In the genomic region with DNA sequence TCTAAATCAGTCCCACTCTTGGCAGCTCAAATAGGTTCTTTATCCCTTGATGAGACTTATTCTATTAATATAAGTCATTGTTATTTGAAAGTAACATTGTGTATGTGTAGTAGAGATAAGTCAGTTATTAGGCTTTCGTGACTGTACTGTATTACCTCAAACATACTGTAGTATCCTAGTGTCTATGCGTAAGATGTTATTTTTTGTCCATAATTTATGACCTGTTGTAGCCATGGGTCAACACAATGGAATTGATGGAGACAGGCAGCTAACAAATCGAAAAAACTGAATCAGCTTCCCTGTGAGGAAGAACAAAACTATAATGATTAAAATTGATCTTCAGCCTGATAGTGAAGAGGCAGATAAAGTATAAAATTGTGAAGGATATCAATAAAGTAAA, we compare ENCODE assay signal across 16 cellular contexts. TPM values are rescaled to one million over a fixed set of nuclear protein-coding genes. Genes with fewer than 3 reads are reported as not detected.
DNase-seq lines count a peak whose midpoint lies in the region; ATAC-seq and TF ChIP-seq lines count a peak whose summit lies in the region.
"Had no signal": no experiment of that assay in that cellular context is flagged by ENCODE, and none has a peak within 500 bp of the region (broad histone marks: within the 10 kb centered on the region; RNA-seq: fewer than 3 reads in every experiment).

No MANE protein-coding gene starts in this region.

- H3K4me3 ChIP-seq in heart left ventricle (peak overlapping the region in 9 of 12 donors; percentile 48 to 61 (median 54)), SK-N-SH (ENCODE audit: low read depth in 2 of 2, low read length in 1 of 2) (peak overlapping the region in 1 of 2 experiments; percentile 66; a peak in 1 of 4 replicates), right cardiac atrium (ENCODE audit: low read length) (peak overlapping the region; percentile 20), stomach (no peak overlapping the region)
- H3K4me3 ChIP-seq: MG63, SJSA1 had no signal

- TF ChIP-seq RAD21 in SK-N-SH (IDR thresholded peaks at IDR 0.05; ENCODE audit: low read length) = no peak

- H4K20me1 ChIP-seq in SK-N-SH (ENCODE audit: insufficient read depth) = no peaks in the 10 kb centered on the region

- peaks cover 0 to 51% (median 37%) of the 10 kb centered on the region in 12 donors for H3K4me1 ChIP-seq in heart left ventricle
- H3K4me1 ChIP-seq in SK-N-SH (ENCODE audit: control insufficient read depth in 1 of 2, insufficient read depth in 2 of 2, low read depth in 1 of 2, low read length in 1 of 2) = peaks cover 33 to 38% of the 10 kb centered on the region in 2 experiments; a peak in 3 of 4 replicates
- H3K4me1 ChIP-seq in right cardiac atrium (ENCODE audit: control insufficient read depth, insufficient read depth, low read length) = peaks cover 4% of the 10 kb centered on the region
- H3K4me1 ChIP-seq in stomach = peaks cover 13 to 81% (median 50%) of the 10 kb centered on the region in 4 donors

- CTCF ChIA-PET in SK-N-SH (lab: Yijun Ruan, JAX) = interaction anchor here (0.7 to 5.1 kb wide), 3 partner anchors 42 to 386 kb away, joined by 4 to 19 read pairs (median 7); partner anchors contain the start of genes CLCN3 and NEK1
- CTCF ChIA-PET in activated CD4-positive, alpha-beta T cell treated with anti-CD3 and anti-CD28 coated beads, Interleukin-2, amount 10 ng/mL, durations not matched to agents 7 days and 5 days (lab: Charles Lee) = interaction anchor here (0.9 to 1.4 kb wide), 2 partner anchors 21 to 49 kb away, joined by 3 to 8 read pairs; partner anchors contain the start of gene NEK1

- H3K27me3 ChIP-seq in heart left ventricle (no peaks in the 10 kb centered on the region), SK-N-SH (ENCODE audit: insufficient read depth) (no peaks in the 10 kb centered on the region), right cardiac atrium (ENCODE audit: control insufficient read depth, insufficient read depth) (no peaks in the 10 kb centered on the region), stomach (no peaks in the 10 kb centered on the region)
- H3K27me3 ChIP-seq: MG63, SJSA1 had no signal

- H3K4me1 Mint-ChIP-seq in activated CD4-positive, alpha-beta T cell treated with anti-CD3 and anti-CD28 coated beads, Interleukin-2, amount 10 ng/mL, durations not matched to agents 7 days and 5 days = peaks cover 32% of the 10 kb centered on the region

- peak overlapping the region; percentile 66; the same call in 1 of the 2 replicates for H3K4me2 ChIP-seq in SK-N-SH

- DNase-seq in heart left ventricle = no peak
- no peak for DNase-seq in left ventricle myocardium superior
- no peak for DNase-seq in SK-N-SH
- DNase-seq in right cardiac atrium = no peak
- no peak for DNase-seq in stomach
- DNase-seq in activated CD4-positive, alpha-beta T cell treated with anti-CD3 and anti-CD28 coated beads, Interleukin-2, amount 10 ng/mL, durations not matched to agents 7 days and 5 days = no peak
- no peak for DNase-seq in HCEC 1CT
- DNase-seq: activated CD4-positive, alpha-beta T cell treated with anti-CD3 and anti-CD28 coated beads for 1 hour; activated gamma-delta T cell treated with Interleukin-2 at 50 U/mL for 16 hours; MG63; NCI-H1694 treated with DMSO at 0.1 percent for 48 hours; NCI-H345; T1000 had no signal

- peaks cover 12% of the 10 kb centered on the region for H3K36me3 Mint-ChIP-seq in activated CD4-positive, alpha-beta T cell treated with anti-CD3 and anti-CD28 coated beads, Interleukin-2, amount 10 ng/mL, durations not matched to agents 7 days and 5 days (ENCODE audit: low read depth)

- H3K27me3 Mint-ChIP-seq in activated CD4-positive, alpha-beta T cell treated with anti-CD3 and anti-CD28 coated beads, Interleukin-2, amount 10 ng/mL, durations not matched to agents 7 days and 5 days = no peaks in the 10 kb centered on the region
- H3K27me3 Mint-ChIP-seq: stimulated activated naive CD8-positive, alpha-beta T cell treated with anti-CD3 and anti-CD28 coated beads, Interleukin-15, Interleukin-2, amounts not matched to agents 100 ng/mL and 50 ng/mL, for 24 hours had no signal

- H3K27ac ChIP-seq in heart left ventricle (peak overlapping the region in 10 of 12 donors; percentile 7 to 88 (median 82)), SK-N-SH (ENCODE audit: low read depth in 2 of 2, low read length in 1 of 2) (peak overlapping the region in 1 of 2 experiments; percentile 99; a peak in 2 of 4 replicates), right cardiac atrium (ENCODE audit: low read length) (no peak overlapping the region), stomach (peak overlapping the region in 3 of 5 donors; percentile 35 to 88 (median 84))
- H3K27ac ChIP-seq: SJSA1 had no signal

- peaks cover 54% of the 10 kb centered on the region for H3F3A ChIP-seq in SK-N-SH (replicated peaks; ENCODE audit: insufficient read depth)

- H3K9ac ChIP-seq in SK-N-SH = peak overlapping the region; percentile 90; the same call in 1 of the 2 replicates

- no peak overlapping the region for H2AFZ ChIP-seq in SK-N-SH (ENCODE audit: low read depth)

- peaks cover 3% of the 10 kb centered on the region for H3K9me3 Mint-ChIP-seq in activated CD4-positive, alpha-beta T cell treated with anti-CD3 and anti-CD28 coated beads, Interleukin-2, amount 10 ng/mL, durations not matched to agents 7 days and 5 days

- H3K79me2 ChIP-seq in SK-N-SH (ENCODE audit: insufficient read depth) = peaks cover 67% of the 10 kb centered on the region

- no peak for ATAC-seq in heart left ventricle
- no peak for ATAC-seq in left ventricle myocardium superior
- no peak for ATAC-seq in right cardiac atrium
- no peak for ATAC-seq in HG03520 (IDR thresholded peaks at IDR 0.05; ENCODE audit: unreplicated experiment)

- TF ChIP-seq EP300 in SK-N-SH (IDR thresholded peaks at IDR 0.05; ENCODE audit: borderline replicate concordance in 1 of 2, low read depth in 1 of 2, low read length in 1 of 2) = no peak
- TF ChIP-seq EP300 in stomach (IDR thresholded peaks at IDR 0.05) = no peak

- H3K36me3 ChIP-seq in heart left ventricle (peaks cover 0 to 3% (median 0%) of the 10 kb centered on the region in 9 donors), SK-N-SH (replicated peaks in 1 of 2; ENCODE audit: control insufficient read depth in 1 of 2, insufficient read depth in 2 of 2, low read length in 1 of 2) (peaks cover 0 to 1% of the 10 kb centered on the region in 2 experiments), stomach (peaks cover 0 to 4% (median 0%) of the 10 kb centered on the region in 4 donors)
- H3K36me3 ChIP-seq: MG63, SJSA1 had no signal

- no peak overlapping the region for H3K4me3 Mint-ChIP-seq in activated CD4-positive, alpha-beta T cell treated with anti-CD3 and anti-CD28 coated beads, Interleukin-2, amount 10 ng/mL, durations not matched to agents 7 days and 5 days
- H3K4me3 Mint-ChIP-seq: stimulated activated naive CD8-positive, alpha-beta T cell treated with anti-CD3 and anti-CD28 coated beads, Interleukin-15, Interleukin-2, amounts not matched to agents 100 ng/mL and 50 ng/mL, for 24 hours had no signal

- POLR2A ChIA-PET in SK-N-SH (lab: Yijun Ruan, JAX) = no interaction called here
- POLR2A ChIA-PET in activated CD4-positive, alpha-beta T cell treated with anti-CD3 and anti-CD28 coated beads, Interleukin-2, amount 10 ng/mL, durations not matched to agents 7 days and 5 days (lab: Charles Lee) = no interaction called here

- no peak for TF ChIP-seq POLR2A in heart left ventricle (IDR thresholded peaks at IDR 0.05)
- TF ChIP-seq POLR2A in stomach (IDR thresholded peaks at IDR 0.05) = no peak

- intact Hi-C loops in heart left ventricle (cut with DNase I) = loop anchor here in 1 of 10 donors (5.0 kb wide), 1 partner anchor 40 kb away; the partner anchor contains the start of gene CLCN3
- intact Hi-C loops in left ventricle myocardium superior (cut with micrococcal nuclease) = loop anchor here (2.0 kb wide), 1 partner anchor 41 kb away; the partner anchor contains the start of gene CLCN3
- intact Hi-C loops in right cardiac atrium (cut with DNase I) = loop anchor here in 2 of 4 donors (5.0 kb wide), 1 partner anchor 40 kb away; the partner anchor contains the start of gene CLCN3 (in 2 of the 2)
- intact Hi-C loops in stomach (cut with DNase I; ENCODE audit: low total_unique reads) = no loop called here

- TF ChIP-seq CTCF in heart left ventricle (IDR thresholded peaks at IDR 0.05) = no peak
- TF ChIP-seq CTCF in SK-N-SH (IDR thresholded peaks at IDR 0.05) = no peak
- no peak for TF ChIP-seq CTCF in stomach (IDR thresholded peaks at IDR 0.05)

- H3K9me2 ChIP-seq in SK-N-SH = no peaks in the 10 kb centered on the region

- H3K9me3 ChIP-seq in heart left ventricle = peaks cover 0 to 7% (median 2%) of the 10 kb centered on the region in 12 donors
- H3K9me3 ChIP-seq in SK-N-SH = no peaks in the 10 kb centered on the region; the same call in 1 of the 2 replicates
- H3K9me3 ChIP-seq in right cardiac atrium (ENCODE audit: control insufficient read depth, low read length) = no peaks in the 10 kb centered on the region
- H3K9me3 ChIP-seq in stomach = no peaks in the 10 kb centered on the region
- H3K9me3 ChIP-seq: MG63, SJSA1 had no signal

- WGBS in heart left ventricle, 4 donors = 45 to 62% (median 61%) methylated on average over 3 of the region's 3 CpGs
- WGBS in SK-N-SH (ENCODE audit: low lambda C conversion rate) = 78% methylated on average over 3 of the region's 3 CpGs
- 80% methylated on average over 3 of the region's 3 CpGs for WGBS in right cardiac atrium
- 61 to 74% (median 68%) methylated on average over 3 of the region's 3 CpGs for WGBS in stomach, 5 donors

- H3K27ac Mint-ChIP-seq in activated CD4-positive, alpha-beta T cell treated with anti-CD3 and anti-CD28 coated beads, Interleukin-2, amount 10 ng/mL, durations not matched to agents 7 days and 5 days = no peak overlapping the region
- H3K27ac Mint-ChIP-seq: stimulated activated naive CD8-positive, alpha-beta T cell treated with anti-CD3 and anti-CD28 coated beads, Interleukin-15, Interleukin-2, amounts not matched to agents 100 ng/mL and 50 ng/mL, for 24 hours had no signal

RNA-seq across cellular contexts. Expression of gene CLCN3, which starts 41.8 kb away (rescaled TPM):
- total RNA-seq in heart left ventricle = 10 to 100 TPM; 46.4 to 86.2 (median 59.3) TPM
- polyA plus RNA-seq in heart left ventricle = 10 to 100 TPM; 17.4 to 30.2 TPM
- total RNA-seq in left ventricle myocardium superior = 65.9 TPM
- polyA plus RNA-seq in SK-N-SH (2012; rRNA removed) = 11.8 and 17.9 TPM in 2 replicates
- polyA plus RNA-seq in SK-N-SH (2012; cell fraction: cytosol; rRNA removed) = 21.8 and 22.7 TPM in 2 replicates
- polyA plus RNA-seq in SK-N-SH (2012; cell fraction: nucleus; rRNA removed) = 4.3 and 11.1 TPM in 2 replicates
- 10 to 100 TPM; 45.1 to 51.3 (median 49.3) TPM for total RNA-seq in right cardiac atrium
- 19.6 TPM for polyA plus RNA-seq in right cardiac atrium
- 100 to 1,000 TPM in 1 of 5 donors, 10 to 100 TPM in 3, 1 to 10 TPM in 1; 2.3 to 228 (median 34.1) TPM for total RNA-seq in stomach
- 1 to 10 TPM; 6.5 to 7.3 (median 7.1) TPM for polyA plus RNA-seq in stomach
- total RNA-seq in activated CD4-positive, alpha-beta T cell treated with anti-CD3 and anti-CD28 coated beads, Interleukin-2, amount 10 ng/mL, durations not matched to agents 7 days and 5 days = 10 to 100 TPM; 27.9 to 28.6 TPM

RNA-seq across cellular contexts. Expression of gene NEK1, which starts 49.8 kb away (rescaled TPM):
- 10 to 100 TPM in 7 of 9 donors, 1 to 10 TPM in 2; 6.8 to 17.8 (median 14.7) TPM for total RNA-seq in heart left ventricle
- 1 to 10 TPM; 4.8 to 6.4 TPM for polyA plus RNA-seq in heart left ventricle
- 15.9 TPM for total RNA-seq in left ventricle myocardium superior
- polyA plus RNA-seq in SK-N-SH (2012; rRNA removed) = 2.0 and 2.7 TPM in 2 replicates
- polyA plus RNA-seq in SK-N-SH (2012; cell fraction: cytosol; rRNA removed) = 3.4 and 4.3 TPM in 2 replicates
- 2.6 and 3.7 TPM in 2 replicates for polyA plus RNA-seq in SK-N-SH (2012; cell fraction: nucleus; rRNA removed)
- 10 to 100 TPM; 13.6 to 16.9 (median 15.2) TPM for total RNA-seq in right cardiac atrium
- polyA plus RNA-seq in right cardiac atrium = 5.5 TPM
- total RNA-seq in stomach = 10 to 100 TPM in 2 of 5 donors, 1 to 10 TPM in 3; 1.2 to 28.6 (median 8.0) TPM
- 1 to 10 TPM; 3.8 to 5.8 (median 5.2) TPM for polyA plus RNA-seq in stomach
- 10 to 100 TPM; 15.1 to 15.4 TPM for total RNA-seq in activated CD4-positive, alpha-beta T cell treated with anti-CD3 and anti-CD28 coated beads, Interleukin-2, amount 10 ng/mL, durations not matched to agents 7 days and 5 days

Comparison
In these comparisons a context has a peak if more than half of its experiments do, and no peak if none do; other contexts are left out.
1. H3K4me3 ChIP-seq: peak in heart left ventricle (9 of 12) and right cardiac atrium (single experiment); none in stomach (0 of 4).